8 cellular contexts compared by ENCODE assay signal in genomic region chr9:70406446-70406862, GRCh38. TPM values are rescaled to one million over a fixed set of nuclear protein-coding genes. Genes with fewer than 3 reads are reported as not detected.
DNase-seq lines count a peak whose midpoint lies in the region; TF ChIP-seq lines count a peak whose summit lies in the region.

No MANE protein-coding gene starts in this region.

- H3K27me3 ChIP-seq in HAP-1 (ENCODE audit: low read depth) = no peaks in the 10 kb centered on the region
- no peaks in the 10 kb centered on the region for H3K27me3 ChIP-seq in muscle layer of duodenum (ENCODE audit: low read depth, low read length)
- no peaks in the 10 kb centered on the region for H3K27me3 ChIP-seq in vagina

- in situ Hi-C loops in HAP-1 (cut with MboI; ENCODE audit: low sequenced_read_pairs) = no loop called here

- H3K4me1 ChIP-seq in HAP-1 (peaks cover 77% of the 10 kb centered on the region), muscle layer of duodenum (ENCODE audit: control insufficient read depth in 1 of 2, insufficient read depth in 2 of 2, low read length in 2 of 2) (peaks cover 30 to 67% of the 10 kb centered on the region in 2 donors), vagina (peaks cover 89% of the 10 kb centered on the region)

- peaks cover 6% of the 10 kb centered on the region; the same call in 1 of the 2 replicates for H3K36me3 ChIP-seq in HAP-1 (replicated peaks)
- H3K36me3 ChIP-seq in muscle layer of duodenum (ENCODE audit: control insufficient read depth in 1 of 2, insufficient read depth in 2 of 2, low read length in 2 of 2) = peaks cover 0 to 27% of the 10 kb centered on the region in 2 donors
- no peaks in the 10 kb centered on the region for H3K36me3 ChIP-seq in vagina

- DNase-seq in NCI-H1417 (lab: John Stamatoyannopoulos, UW) (peak in 2 of 3 experiments; percentile 36 to 77), NCI-H1417 treated with DMSO at 0.1 percent for 48 hours (lab: John Stamatoyannopoulos, UW) (no peak), HAP-1 (ENCODE audit: low spot score in 2 of 2) (peak; percentile 45 to 66), NCI-H2171 (lab: John Stamatoyannopoulos, UW) (peak; percentile 53), caudate nucleus (lab: John Stamatoyannopoulos, UW) (peak in 25 of 61 donors; percentile 10 to 75 (median 36)), vagina (ENCODE audit: extremely low spot score in 2 of 2) (no peak), NCI-H146 treated with DMSO at 0.1 percent for 48 hours (lab: John Stamatoyannopoulos, UW; ENCODE audit: unreplicated experiment) (no peak)

- no peak for TF ChIP-seq POLR2A in vagina (IDR thresholded peaks at IDR 0.05)

- H3K27ac ChIP-seq in caudate nucleus (ENCODE audit: low read depth, low read length) = peak overlapping the region; percentile 84
- peak overlapping the region; percentile 89 for H3K27ac ChIP-seq in muscle layer of duodenum (ENCODE audit: low read length)
- peak overlapping the region; percentile 62 for H3K27ac ChIP-seq in vagina

- intact Hi-C loops in vagina (cut with DNase I) = no loop called here

- H3K4me3 ChIP-seq in HAP-1 (no peak overlapping the region), muscle layer of duodenum (ENCODE audit: low read depth in 1 of 2, low read length in 2 of 2) (peak overlapping the region in 1 of 2 donors; percentile 18), vagina (peak overlapping the region; percentile 6 to 14)

- H3K9me3 ChIP-seq in HAP-1 (no peaks in the 10 kb centered on the region), muscle layer of duodenum (ENCODE audit: control insufficient read depth in 1 of 2, low read length in 2 of 2) (no peaks in the 10 kb centered on the region), vagina (no peaks in the 10 kb centered on the region)

- TF ChIP-seq CTCF in vagina (IDR thresholded peaks at IDR 0.05) = no peak

RNA-seq across cellular contexts. Expression of gene KLF9, which starts 8.0 kb away (rescaled TPM):
- 98.5 TPM for total RNA-seq in vagina

Comparison
In these comparisons a context has a peak if more than half of its experiments do, and no peak if none do; other contexts are left out.
1. DNase-seq: peak in NCI-H1417 (2 of 3), HAP-1 (2 of 2) and NCI-H2171 (single experiment); none in NCI-H1417 treated with DMSO at 0.1 percent for 48 hours (single experiment), vagina (0 of 2) and NCI-H146 treated with DMSO at 0.1 percent for 48 hours (single experiment).
2. Peak in every context shown above with its lines, with median percentiles within 50 percentile points of each other: H3K27ac ChIP-seq.